In genomic region chr6:40042232-40042631, GRCh38 we compare ENCODE assay signal across 18 cellular contexts.
"Had no signal": no experiment of that assay in that cellular context is flagged by ENCODE, and none has a peak within 500 bp of the region (broad histone marks: within the 10 kb centered on the region; RNA-seq: fewer than 3 reads in every experiment).

No MANE protein-coding gene starts in this region.

- DNase-seq: activated CD4-positive, alpha-beta T cell treated with anti-CD3 and anti-CD28 coated beads, Interleukin-2, amount 50 U/mL, for 4 hours; activated effector memory CD4-positive, alpha-beta T cell treated with Interleukin-2 at 50 U/mL for 16 hours; activated T-cell treated with anti-CD3 and anti-CD28 coated beads, Interleukin-2, amount 50 U/mL, for 24 hours; body of pancreas; cerebellar nuclear complex; dermis blood vessel endothelial cell; foreskin fibroblast; left colon; naive thymus-derived CD4-positive, alpha-beta T cell; nucleus accumbens; right lobe of liver; tibial artery had no signal

- H3K9me3 ChIP-seq: body of pancreas, right lobe of liver had no signal

- H3K36me3 ChIP-seq: esophagus muscularis mucosa, right lobe of liver, tibial artery had no signal

- H3K4me1 ChIP-seq: body of pancreas, esophagus muscularis mucosa, right lobe of liver, tibial artery had no signal

- H3K27ac Mint-ChIP-seq: activated naive CD4-positive, alpha-beta T cell treated with anti-CD3 and anti-CD28 coated beads, Interleukin-2, amount 50 U/mL, for 24 hours; activated T-cell treated with anti-CD3 and anti-CD28 coated beads, Interleukin-2, amount 50 U/mL, for 24 hours; naive thymus-derived CD4-positive, alpha-beta T cell; progenitor cell of endocrine pancreas; stimulated activated effector memory CD8-positive, alpha-beta T cell treated with anti-CD3 and anti-CD28 coated beads, Interleukin-12 subunit alpha, Interleukin-12 subunit beta, amount 100 ng/mL, for 72 hours; T-helper 2 cell treated with Interferon-gamma antibody and Interleukin-4, amounts not matched to agents 5 μg/mL and 100 μg/mL, for 36 hours had no signal

- H3K36me3 Mint-ChIP-seq: activated naive CD4-positive, alpha-beta T cell treated with anti-CD3 and anti-CD28 coated beads, Interleukin-2, amount 50 U/mL, for 24 hours; naive thymus-derived CD4-positive, alpha-beta T cell; stimulated activated effector memory CD8-positive, alpha-beta T cell treated with anti-CD3 and anti-CD28 coated beads, Interleukin-12 subunit alpha, Interleukin-12 subunit beta, amount 100 ng/mL, for 72 hours had no signal

- H3K27ac ChIP-seq: body of pancreas, esophagus muscularis mucosa, right lobe of liver, tibial artery had no signal

- H3K4me1 Mint-ChIP-seq: activated naive CD4-positive, alpha-beta T cell treated with anti-CD3 and anti-CD28 coated beads, Interleukin-2, amount 50 U/mL, for 24 hours; naive thymus-derived CD4-positive, alpha-beta T cell; stimulated activated effector memory CD8-positive, alpha-beta T cell treated with anti-CD3 and anti-CD28 coated beads, Interleukin-12 subunit alpha, Interleukin-12 subunit beta, amount 100 ng/mL, for 72 hours had no signal

- H3K9me3 Mint-ChIP-seq: stimulated activated effector memory CD8-positive, alpha-beta T cell treated with anti-CD3 and anti-CD28 coated beads, Interleukin-12 subunit alpha, Interleukin-12 subunit beta, amount 100 ng/mL, for 72 hours; T-helper 2 cell treated with Interferon-gamma antibody and Interleukin-4, amounts not matched to agents 5 μg/mL and 100 μg/mL, for 36 hours had no signal

- H3K4me3 Mint-ChIP-seq: activated naive CD4-positive, alpha-beta T cell treated with anti-CD3 and anti-CD28 coated beads, Interleukin-2, amount 50 U/mL, for 24 hours; activated T-cell treated with anti-CD3 and anti-CD28 coated beads, Interleukin-2, amount 50 U/mL, for 24 hours; naive thymus-derived CD4-positive, alpha-beta T cell; stimulated activated effector memory CD8-positive, alpha-beta T cell treated with anti-CD3 and anti-CD28 coated beads, Interleukin-12 subunit alpha, Interleukin-12 subunit beta, amount 100 ng/mL, for 72 hours; T-helper 2 cell treated with Interferon-gamma antibody and Interleukin-4, amounts not matched to agents 5 μg/mL and 100 μg/mL, for 36 hours had no signal

- H3K4me3 ChIP-seq: body of pancreas, esophagus muscularis mucosa, lung, right lobe of liver, tibial artery had no signal

- H3K27me3 ChIP-seq: body of pancreas, right lobe of liver had no signal
